Comparison of ENCODE assay signal across 18 cellular contexts in the genomic region with DNA sequence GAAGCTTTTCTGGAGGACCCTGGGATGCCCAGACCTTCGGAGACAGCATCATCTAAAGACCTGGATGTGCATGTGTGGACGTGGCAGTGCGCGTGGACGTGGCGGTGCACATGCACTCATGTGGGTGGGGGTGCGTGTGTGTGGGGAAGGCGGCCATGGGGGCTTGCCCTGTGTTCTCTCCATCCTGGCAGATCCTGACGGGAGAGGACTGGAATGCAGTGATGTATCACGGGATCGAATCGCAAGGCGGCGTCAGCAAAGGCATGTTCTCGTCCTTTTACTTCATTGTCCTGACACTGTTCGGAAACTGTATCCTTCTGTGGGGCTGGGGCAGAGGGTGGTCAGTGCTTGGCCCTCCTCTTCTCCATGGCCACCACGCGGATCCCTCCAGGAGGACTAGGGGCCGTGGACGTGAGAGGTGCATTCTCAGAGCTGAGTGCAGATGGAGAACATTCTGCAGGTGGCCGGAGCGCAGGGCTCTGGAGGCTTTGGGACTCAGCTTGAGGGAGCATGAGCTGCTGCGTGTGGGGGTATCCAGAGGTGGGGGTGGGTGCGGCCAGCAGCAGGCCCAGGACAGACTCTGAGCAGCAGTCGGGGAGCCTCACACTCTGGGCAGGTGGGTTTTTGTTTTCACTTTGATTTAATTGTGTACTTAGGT.
"Had no signal": no experiment of that assay in that cellular context is flagged by ENCODE, and none has a peak within 500 bp of the region (broad histone marks: within the 10 kb centered on the region; RNA-seq: fewer than 3 reads in every experiment).

No MANE protein-coding gene starts in this region.

- H3K9me3 Mint-ChIP-seq: brain; dendritic cell treated with granulocyte-macrophage colony-stimulating factor and Interleukin-4, amounts not matched to agents 40 ng/mL and 50 ng/mL, for 4 days; immature natural killer cell; neural progenitor cell had no signal

- H3K9ac ChIP-seq: neural progenitor cell had no signal

- H3K4me1 ChIP-seq: neural progenitor cell, pancreas, transverse colon had no signal

- ATAC-seq: activated CD4-positive, alpha-beta T cell treated with anti-CD3 and anti-CD28 coated beads for 36 hours; left colon; pancreas had no signal

- H3K27me3 ChIP-seq: neural progenitor cell, pancreas, SJCRH30, transverse colon had no signal

- H3K9me3 ChIP-seq: pancreas, SJCRH30, transverse colon had no signal

- H3K4me1 Mint-ChIP-seq: activated CD4-positive, alpha-beta T cell treated with anti-CD3 and anti-CD28 coated beads for 36 hours; immature natural killer cell had no signal

- H3K4me3 ChIP-seq: neural progenitor cell, pancreas, SJCRH30, transverse colon had no signal

- H3K27ac Mint-ChIP-seq: activated CD4-positive, alpha-beta T cell treated with anti-CD3 and anti-CD28 coated beads for 36 hours; activated naive CD8-positive, alpha-beta T cell; brain; dendritic cell treated with granulocyte-macrophage colony-stimulating factor and Interleukin-4, amounts not matched to agents 40 ng/mL and 50 ng/mL, for 4 days; immature natural killer cell; neural progenitor cell had no signal

- H3K4me3 Mint-ChIP-seq: activated CD4-positive, alpha-beta T cell treated with anti-CD3 and anti-CD28 coated beads for 36 hours; activated naive CD8-positive, alpha-beta T cell; brain; dendritic cell treated with granulocyte-macrophage colony-stimulating factor and Interleukin-4, amounts not matched to agents 40 ng/mL and 50 ng/mL, for 4 days; immature natural killer cell; neural progenitor cell had no signal

- DNase-seq: activated CD4-positive, alpha-beta T cell treated with anti-CD3 and anti-CD28 coated beads for 36 hours; activated gamma-delta T cell; activated T-cell treated with anti-CD3 and anti-CD28 coated beads, Interleukin-2, amount 50 U/mL, for 1 hour; amygdala; hypothalamus; immature natural killer cell; left colon; retina; SJCRH30; small intestine; T-helper 9 cell; transverse colon had no signal

- H3K36me3 Mint-ChIP-seq: activated naive CD8-positive, alpha-beta T cell; immature natural killer cell; neural progenitor cell had no signal

- H3K36me3 ChIP-seq: neural progenitor cell, pancreas, SJCRH30, transverse colon had no signal

- H3K27ac ChIP-seq: neural progenitor cell, pancreas, SJCRH30, transverse colon, VCaP had no signal
